In the genomic region with DNA sequence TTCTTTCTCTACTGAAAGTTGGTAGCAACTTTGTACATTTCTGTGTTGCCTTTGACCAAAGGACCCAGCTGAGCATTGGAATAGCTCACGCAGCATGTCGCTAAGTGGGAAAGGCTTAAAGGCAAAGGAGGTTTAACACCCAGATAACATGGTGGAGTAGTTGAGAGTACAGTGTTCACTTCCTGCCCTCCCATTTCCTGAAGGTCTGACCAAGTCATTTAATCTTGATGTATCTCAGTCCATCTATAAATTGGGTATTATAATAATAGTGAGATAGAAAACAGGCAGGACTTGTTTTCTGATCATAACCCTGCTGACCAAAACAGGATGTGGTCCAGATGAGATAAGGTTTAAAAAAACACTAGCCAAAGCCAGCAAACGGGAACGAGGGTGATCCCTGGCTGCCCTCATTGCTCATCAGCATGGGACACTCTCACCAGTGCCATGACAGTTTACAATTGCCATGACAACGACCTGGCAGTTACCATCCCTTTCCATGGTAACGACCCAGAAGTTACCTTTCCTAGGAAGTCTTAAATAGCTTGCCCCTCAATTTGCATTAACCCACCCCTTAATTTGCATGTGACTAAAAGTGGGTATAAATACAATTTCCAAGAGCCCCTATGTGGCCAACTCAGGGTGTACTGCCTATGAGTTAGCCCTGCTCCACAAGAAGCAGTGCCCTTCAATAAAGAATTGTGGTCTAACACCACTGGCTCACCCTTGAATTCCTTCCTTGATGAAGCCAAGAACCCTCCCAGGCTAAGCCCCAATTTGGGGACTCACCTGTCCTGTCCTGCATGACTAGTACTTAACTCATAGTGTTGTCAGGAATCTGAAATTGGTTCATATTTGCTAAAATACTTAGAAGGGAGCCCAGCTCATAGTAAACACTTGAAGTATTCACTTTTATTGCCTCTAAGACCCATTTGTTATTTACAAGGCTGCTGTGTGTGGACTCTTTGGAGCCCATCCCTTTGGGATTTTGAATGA, we compare ENCODE assay signal across 12 cellular contexts. TPM values are rescaled to one million over a fixed set of nuclear protein-coding genes. Genes with fewer than 3 reads are reported as not detected.
DNase-seq lines count a peak whose midpoint lies in the region; ATAC-seq and TF ChIP-seq lines count a peak whose summit lies in the region.
"Had no signal": no experiment of that assay in that cellular context is flagged by ENCODE, and none has a peak within 500 bp of the region (broad histone marks: within the 10 kb centered on the region; RNA-seq: fewer than 3 reads in every experiment).

No MANE protein-coding gene starts in this region.

- POLR2A ChIA-PET in HEK293 (lab: Yijun Ruan, JAX) (no interaction called here), Panc1 (lab: Charles Lee) (no interaction called here)

- CTCF ChIA-PET in HEK293 (lab: Yijun Ruan, JAX) (no interaction called here), Panc1 (lab: Charles Lee) (no interaction called here)

- H3K9me3 ChIP-seq in HEK293 (ENCODE audit: control insufficient read depth, insufficient read depth, low read depth, low read length): no peaks in the 10 kb centered on the region
- H3K9me3 ChIP-seq in Panc1 (ENCODE audit: control insufficient read depth, insufficient read depth, low read depth, low read length): no peaks in the 10 kb centered on the region
- H3K9me3 ChIP-seq in mucosa of descending colon: no peaks in the 10 kb centered on the region
- H3K9me3 ChIP-seq: heart left ventricle had no signal

- H3K36me3 ChIP-seq in HEK293 (ENCODE audit: control insufficient read depth in 2 of 2, insufficient read depth in 1 of 2, low read length in 2 of 2) (peaks cover 0 to 14% of the 10 kb centered on the region in 2 experiments; a peak in 1 of 3 replicates), Panc1 (ENCODE audit: control insufficient read depth, insufficient read depth, low read length) (no peaks in the 10 kb centered on the region), mucosa of descending colon (ENCODE audit: low read depth) (no peaks in the 10 kb centered on the region)

- H3K27me3 ChIP-seq in Panc1 (ENCODE audit: control insufficient read depth, insufficient read depth, low read length): no peaks in the 10 kb centered on the region
- H3K27me3 ChIP-seq: heart left ventricle had no signal

- DNase-seq in Panc1 (ENCODE audit: low read depth, low spot score) (peak; percentile 5), posterior vena cava (ENCODE audit: low spot score) (peak; percentile 80), GM10266 (ENCODE audit: extremely low spot score) (no peak), mucosa of descending colon (no peak), SIG-M5 (lab: John Stamatoyannopoulos, UW) (no peak)
- DNase-seq: activated T-cell treated with anti-CD3 and anti-CD28 coated beads, Interleukin-2, amount 50 U/mL, for 24 hours; heart left ventricle; NCI-H774; T-helper 17 cell had no signal

- ATAC-seq in Panc1: 0 out of 2 replicates have a peak, but pooled peaks have one; percentile 38
- peak; percentile 49 for ATAC-seq in esophagus mucosa
- ATAC-seq in mucosa of descending colon: no peak
- ATAC-seq: T-helper 17 cell had no signal

- TF ChIP-seq CTCF in HEK293 (tag by site-specific recombination; IDR thresholded peaks at IDR 0.05): no peak
- TF ChIP-seq CTCF in Panc1 (IDR thresholded peaks at IDR 0.05): no peak
- no peak for TF ChIP-seq CTCF in GM10266 (IDR thresholded peaks at IDR 0.05; ENCODE audit: control insufficient read depth, insufficient read depth, low read depth, missing control alignments)
- no peak for TF ChIP-seq CTCF in mucosa of descending colon (IDR thresholded peaks at IDR 0.05)

- BruUV-seq in Panc1 (replicated peaks; lab: Mats Ljungman, UMichigan): no TSS peak

- no peaks in the 10 kb centered on the region for H3K4me1 ChIP-seq in HEK293 (ENCODE audit: control insufficient read depth, insufficient read depth, low read length)
- H3K4me1 ChIP-seq in Panc1 (ENCODE audit: control insufficient read depth, insufficient read depth, low read length): 0 out of 2 replicates have a peak, but pooled peaks cover 3% of the 10 kb centered on the region
- H3K4me1 ChIP-seq in mucosa of descending colon (ENCODE audit: low read depth): peaks cover 24% of the 10 kb centered on the region

- H3K4me3 ChIP-seq in HEK293 (ENCODE audit: low read depth, low read length) (no peak overlapping the region), Panc1 (ENCODE audit: low read depth in 2 of 2, low read length in 2 of 2) (no peak overlapping the region), mucosa of descending colon (no peak overlapping the region)
- H3K4me3 ChIP-seq: heart left ventricle had no signal

- intact Hi-C loops in Panc1 (cut with micrococcal nuclease; ENCODE audit: unreplicated experiment) (no loop called here), posterior vena cava (cut with DNase I) (no loop called here), mucosa of descending colon (cut with DNase I, micrococcal nuclease) (loop anchor here in 1 of 2 donors (10.0 kb wide), 1 partner anchor 64 kb away; a partner anchor contains a TSS)

- in situ Hi-C loops in Panc1 (cut with HindIII; ENCODE audit: low pct_unique_long_range_greater_than_20kb, low sequenced_read_pairs): no loop called here

- H3K27ac ChIP-seq in HEK293 (ENCODE audit: extremely low read depth, low read depth, low read length) (no peak overlapping the region), Panc1 (ENCODE audit: low read length) (no peak overlapping the region)
- H3K27ac ChIP-seq: heart left ventricle had no signal

TF ChIP-seq in HEK293, 187 proteins besides CTCF, POLR2A, EP300 and RAD21:
- TF ChIP-seq SETDB1 (IDR thresholded peaks at IDR 0.05; ENCODE audit: insufficient read length, low read length): peak; percentile 46
- TF ChIP-seq EGR2 (tag by site-specific recombination; IDR thresholded peaks at IDR 0.05; ENCODE audit: low read depth): no peak

RNA-seq across cellular contexts. Expression of a gene that starts 28.4 kb away (rescaled TPM):
- total RNA-seq in Panc1 (2021; ENCODE audit: unreplicated experiment): 0.23 TPM
- polyA plus RNA-seq in Panc1 (2012; ENCODE audit: insufficient read length): 0.57 TPM
- total RNA-seq in esophagus mucosa: 0.32 TPM
- total RNA-seq in posterior vena cava: under 1 TPM in 1 of 2 donors, not detected in 1; 0.43 TPM
- total RNA-seq in mucosa of descending colon: 1 to 10 TPM in 1 of 3 donors, under 1 TPM in 2; 0.89 to 1.9 (median 0.99) TPM
- total RNA-seq: MCF 10A, T-helper 17 cell had no signal

Comparison
In these comparisons a context has a peak if more than half of its experiments do, and no peak if none do; other contexts are left out.
1. DNase-seq: peak in Panc1 (single experiment) and posterior vena cava (single experiment); none in GM10266 (single experiment), mucosa of descending colon (0 of 3) and SIG-M5 (single experiment).